Comparison of ENCODE assay signal across 1 cellular context in genomic region chr16:30567160-30567990, GRCh38.
TF ChIP-seq lines count a peak whose summit lies in the region.

No MANE protein-coding gene starts in this region.

TF ChIP-seq in HepG2, 621 proteins besides CTCF, POLR2A, EP300 and RAD21 (continued from another document and continues in another):
- no peak for TF ChIP-seq ZNF280D (CRISPR knock-in tag; IDR thresholded peaks at IDR 0.05)
- TF ChIP-seq AGO2 (optimal IDR thresholded peaks at IDR 0.05; ENCODE audit: low read depth, low read length): no peak
- TF ChIP-seq HNRNPK (IDR thresholded peaks at IDR 0.05; ENCODE audit: low read depth, low read length, poor library complexity, severe bottlenecking): no peak
- TF ChIP-seq TSC22D2 (CRISPR knock-in tag; IDR thresholded peaks at IDR 0.05; ENCODE audit: borderline replicate concordance): no peak
- TF ChIP-seq LCORL (IDR thresholded peaks at IDR 0.05): no peak
- no peak for TF ChIP-seq LCORL (CRISPR knock-in tag; IDR thresholded peaks at IDR 0.05)
- TF ChIP-seq PAX8 (CRISPR knock-in tag; IDR thresholded peaks at IDR 0.05; ENCODE audit: borderline replicate concordance): no peak
- TF ChIP-seq NFYC (CRISPR knock-in tag; IDR thresholded peaks at IDR 0.05): no peak
- no peak for TF ChIP-seq ZNF704 (CRISPR knock-in tag; IDR thresholded peaks at IDR 0.05; ENCODE audit: borderline replicate concordance)
- no peak for TF ChIP-seq ZNF614 (CRISPR knock-in tag; IDR thresholded peaks at IDR 0.05; ENCODE audit: borderline replicate concordance)
- no peak for TF ChIP-seq CHCHD3 (CRISPR knock-in tag; IDR thresholded peaks at IDR 0.05)
- no peak for TF ChIP-seq FOXO1 (CRISPR knock-in tag; IDR thresholded peaks at IDR 0.05)
- TF ChIP-seq ZNF83 (CRISPR knock-in tag; IDR thresholded peaks at IDR 0.05; ENCODE audit: borderline replicate concordance): no peak
- TF ChIP-seq CCAR2 (optimal IDR thresholded peaks at IDR 0.05; ENCODE audit: low read depth, low read length): no peak
- no peak for TF ChIP-seq PAF1 (CRISPR knock-in tag; IDR thresholded peaks at IDR 0.05)
- TF ChIP-seq NCOR1 (IDR thresholded peaks at IDR 0.05; ENCODE audit: borderline replicate concordance, low read length): no peak
- TF ChIP-seq HMG20A (CRISPR knock-in tag; IDR thresholded peaks at IDR 0.05; ENCODE audit: borderline replicate concordance): no peak
- no peak for TF ChIP-seq IKZF1 (IDR thresholded peaks at IDR 0.05)
- TF ChIP-seq ZNF20 (CRISPR knock-in tag; IDR thresholded peaks at IDR 0.05): no peak
- TF ChIP-seq FOXC1 (CRISPR knock-in tag; IDR thresholded peaks at IDR 0.05; ENCODE audit: borderline replicate concordance): no peak
- no peak; the same call in 1 of the 2 replicates for TF ChIP-seq KDM2A (CRISPR knock-in tag; IDR thresholded peaks at IDR 0.05; ENCODE audit: borderline replicate concordance, low read depth)
- TF ChIP-seq ZNF121 (CRISPR knock-in tag; IDR thresholded peaks at IDR 0.05): 0 out of 2 replicates have a peak, but pooled peaks have one; percentile 19
- no peak for TF ChIP-seq ZNF552 (CRISPR knock-in tag; IDR thresholded peaks at IDR 0.05; ENCODE audit: borderline replicate concordance)
- TF ChIP-seq MTERF4 (CRISPR knock-in tag; IDR thresholded peaks at IDR 0.05): no peak
- no peak for TF ChIP-seq ZSCAN12 (CRISPR knock-in tag; IDR thresholded peaks at IDR 0.05)
- no peak for TF ChIP-seq FOXJ3 (CRISPR knock-in tag; IDR thresholded peaks at IDR 0.05; ENCODE audit: borderline replicate concordance)
- no peak for TF ChIP-seq DRAP1 (CRISPR knock-in tag; IDR thresholded peaks at IDR 0.05)
- no peak for TF ChIP-seq ZNF430 (CRISPR knock-in tag; IDR thresholded peaks at IDR 0.05)
- no peak for TF ChIP-seq CCDC6 (CRISPR knock-in tag; IDR thresholded peaks at IDR 0.05)
- no peak for TF ChIP-seq SUZ12 (IDR thresholded peaks at IDR 0.05; ENCODE audit: low read depth, low read length)
- no peak for TF ChIP-seq FOXP4 (CRISPR knock-in tag; IDR thresholded peaks at IDR 0.05)
- no peak for TF ChIP-seq ZNF318 (CRISPR knock-in tag; IDR thresholded peaks at IDR 0.05)
- TF ChIP-seq ZFP36L2 (CRISPR knock-in tag; IDR thresholded peaks at IDR 0.05): no peak
- no peak for TF ChIP-seq YY1 (IDR thresholded peaks at IDR 0.05; ENCODE audit: insufficient read depth, insufficient replicate concordance, low read depth, low read length)
- no peak for TF ChIP-seq RXRB (CRISPR knock-in tag; IDR thresholded peaks at IDR 0.05; ENCODE audit: borderline replicate concordance)
- no peak for TF ChIP-seq KDM1A (CRISPR knock-in tag; IDR thresholded peaks at IDR 0.05)
- no peak for TF ChIP-seq ZNF777 (CRISPR knock-in tag; IDR thresholded peaks at IDR 0.05)
- TF ChIP-seq ZNF547 (CRISPR knock-in tag; IDR thresholded peaks at IDR 0.05): 0 out of 2 replicates have a peak, but pooled peaks have one; percentile 35
- TF ChIP-seq THAP9 (CRISPR knock-in tag; IDR thresholded peaks at IDR 0.05; ENCODE audit: borderline replicate concordance): no peak
- no peak for TF ChIP-seq ZNF660 (CRISPR knock-in tag; IDR thresholded peaks at IDR 0.05; ENCODE audit: borderline replicate concordance, low read depth)
- no peak for TF ChIP-seq ZNF513 (CRISPR knock-in tag; conservative IDR thresholded peaks at IDR 0.05)
- TF ChIP-seq BRF2 (CRISPR knock-in tag; IDR thresholded peaks at IDR 0.05): no peak
- TF ChIP-seq SP5 (CRISPR knock-in tag; IDR thresholded peaks at IDR 0.05; ENCODE audit: borderline replicate concordance, low read depth): peak; percentile 27; the same call in 1 of the 2 replicates
